In genomic region chr13:40982772-40983171, GRCh38 we compare ENCODE assay signal across 8 cellular contexts. TPM values are rescaled to one million over a fixed set of nuclear protein-coding genes. Genes with fewer than 3 reads are reported as not detected.
DNase-seq lines count a peak whose midpoint lies in the region; ATAC-seq lines count a peak whose summit lies in the region.

No MANE protein-coding gene starts in this region.

- DNase-seq in H4 (ENCODE audit: low spot score), result peak; percentile 4
- DNase-seq in NCI-H226, result peak; percentile 21
- DNase-seq in immature natural killer cell, result peak; percentile 75 to 84 (median 82)
- DNase-seq in stimulated activated effector memory CD8-positive, alpha-beta T cell treated with anti-CD3 and anti-CD28 coated beads, Interleukin-12 subunit alpha, Interleukin-12 subunit beta, amount 100 ng/mL, for 72 hours (ENCODE audit: low spot score in 2 of 2), result no peak
- no peak for DNase-seq in NCI-H748 (lab: John Stamatoyannopoulos, UW; ENCODE audit: unreplicated experiment)
- no peak for DNase-seq in cerebellar nuclear complex (lab: John Stamatoyannopoulos, UW)

- H3K4me1 Mint-ChIP-seq in activated naive CD8-positive, alpha-beta T cell (ENCODE audit: low read depth), result peaks cover 70% of the 10 kb centered on the region
- H3K4me1 Mint-ChIP-seq in immature natural killer cell, result peaks cover 77 to 94% of the 10 kb centered on the region in 2 donors
- peaks cover 62% of the 10 kb centered on the region for H3K4me1 Mint-ChIP-seq in stimulated activated effector memory CD8-positive, alpha-beta T cell treated with anti-CD3 and anti-CD28 coated beads, Interleukin-12 subunit alpha, Interleukin-12 subunit beta, amount 100 ng/mL, for 72 hours

- H3K27ac Mint-ChIP-seq in activated naive CD8-positive, alpha-beta T cell, result peak overlapping the region; percentile 97
- peak overlapping the region; percentile 94 to 99 (median 97) for H3K27ac Mint-ChIP-seq in immature natural killer cell
- peak overlapping the region; percentile 92 for H3K27ac Mint-ChIP-seq in stimulated activated effector memory CD8-positive, alpha-beta T cell treated with anti-CD3 and anti-CD28 coated beads, Interleukin-12 subunit alpha, Interleukin-12 subunit beta, amount 100 ng/mL, for 72 hours

- ATAC-seq in GM18502 (IDR thresholded peaks at IDR 0.05; ENCODE audit: poor library complexity, unreplicated experiment), result peak; percentile 65
- peak; percentile 85 for ATAC-seq in stimulated activated effector memory CD8-positive, alpha-beta T cell treated with anti-CD3 and anti-CD28 coated beads, Interleukin-12 subunit alpha, Interleukin-12 subunit beta, amount 100 ng/mL, for 72 hours

- H3K4me3 Mint-ChIP-seq in activated naive CD8-positive, alpha-beta T cell, result peak overlapping the region; percentile 97
- H3K4me3 Mint-ChIP-seq in immature natural killer cell, result peak overlapping the region; percentile 88 to 93 (median 90)
- H3K4me3 Mint-ChIP-seq in stimulated activated effector memory CD8-positive, alpha-beta T cell treated with anti-CD3 and anti-CD28 coated beads, Interleukin-12 subunit alpha, Interleukin-12 subunit beta, amount 100 ng/mL, for 72 hours, result peak overlapping the region; percentile 80

- H3K36me3 Mint-ChIP-seq in activated naive CD8-positive, alpha-beta T cell, result peaks cover 3% of the 10 kb centered on the region
- H3K36me3 Mint-ChIP-seq in immature natural killer cell, result peaks cover 0 to 5% (median 3%) of the 10 kb centered on the region in 3 donors
- peaks cover 56% of the 10 kb centered on the region for H3K36me3 Mint-ChIP-seq in stimulated activated effector memory CD8-positive, alpha-beta T cell treated with anti-CD3 and anti-CD28 coated beads, Interleukin-12 subunit alpha, Interleukin-12 subunit beta, amount 100 ng/mL, for 72 hours

- H3K9me3 Mint-ChIP-seq in activated naive CD8-positive, alpha-beta T cell (ENCODE audit: low read depth), result no peaks in the 10 kb centered on the region
- H3K9me3 Mint-ChIP-seq in immature natural killer cell, result no peaks in the 10 kb centered on the region
- no peaks in the 10 kb centered on the region for H3K9me3 Mint-ChIP-seq in stimulated activated effector memory CD8-positive, alpha-beta T cell treated with anti-CD3 and anti-CD28 coated beads, Interleukin-12 subunit alpha, Interleukin-12 subunit beta, amount 100 ng/mL, for 72 hours

- H3K27me3 Mint-ChIP-seq in activated naive CD8-positive, alpha-beta T cell, result no peaks in the 10 kb centered on the region
- peaks cover 2 to 8% (median 4%) of the 10 kb centered on the region in 3 donors for H3K27me3 Mint-ChIP-seq in immature natural killer cell (ENCODE audit: low read depth in 3 of 3)

RNA-seq across cellular contexts. Expression of gene ELF1, which starts 36.3 kb away (rescaled TPM):
- total RNA-seq in H4 (2014; rRNA removed; shearing (Covaris generic)), result 17.3 and 18.1 TPM in 2 replicates
- polyA plus RNA-seq in immature natural killer cell, result 100 to 1,000 TPM in 1 of 3 donors, 10 to 100 TPM in 2; 76.8 to 128 (median 92.9) TPM

Comparison
In these comparisons a context has a peak if more than half of its experiments do, and no peak if none do; other contexts are left out.
1. DNase-seq: peak in H4 (single experiment), NCI-H226 (single experiment) and immature natural killer cell (3 of 3); none in stimulated activated effector memory CD8-positive, alpha-beta T cell treated with anti-CD3 and anti-CD28 coated beads, Interleukin-12 subunit alpha, Interleukin-12 subunit beta, amount 100 ng/mL, for 72 hours (0 of 2), NCI-H748 (single experiment) and cerebellar nuclear complex (0 of 2).
2. Peak in every context shown above with its lines, with median percentiles within 50 percentile points of each other: H3K27ac Mint-ChIP-seq and H3K4me3 Mint-ChIP-seq.